26 cellular contexts compared by ENCODE assay signal in the genomic region with DNA sequence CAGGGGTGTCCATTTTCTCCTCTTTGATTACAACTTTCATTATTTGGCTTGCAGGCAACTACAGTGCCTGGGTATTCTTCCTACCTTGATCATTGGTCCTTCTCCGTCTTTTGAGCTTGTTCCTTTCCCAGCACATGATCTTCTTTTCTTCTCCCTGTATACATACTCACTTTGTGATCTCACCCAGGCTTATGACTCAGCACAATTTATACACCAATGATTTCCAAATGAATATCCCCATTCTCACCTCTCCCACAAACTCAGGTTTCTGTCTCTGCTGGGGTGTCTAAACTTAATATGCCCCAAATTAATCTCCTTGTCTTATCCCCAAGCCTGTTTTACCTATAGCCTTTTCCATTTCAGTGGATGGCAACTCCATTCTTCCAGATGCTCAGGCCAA. TPM values are rescaled to one million over a fixed set of nuclear protein-coding genes. Genes with fewer than 3 reads are reported as not detected.
DNase-seq lines count a peak whose midpoint lies in the region; ATAC-seq, FAIRE-seq and TF ChIP-seq lines count a peak whose summit lies in the region.
"Had no signal": no experiment of that assay in that cellular context is flagged by ENCODE, and none has a peak within 500 bp of the region (broad histone marks: within the 10 kb centered on the region; RNA-seq: fewer than 3 reads in every experiment).

No MANE protein-coding gene starts in this region.

- H3K4me3 Mint-ChIP-seq in GM23338, result no peak overlapping the region
- H3K4me3 Mint-ChIP-seq: CD14-positive monocyte; CD8-positive, alpha-beta memory T cell had no signal

- ATAC-seq in GM23338, result no peak
- ATAC-seq: PC-3 had no signal

- H3K27me3 Mint-ChIP-seq in GM23338 (ENCODE audit: insufficient read depth, low read depth, poor library complexity), result no peaks in the 10 kb centered on the region

- H3K4me3 ChIP-seq in GM23338 (no peak overlapping the region), bronchial epithelial cell (ENCODE audit: low read depth, low read length) (no peak overlapping the region)
- H3K4me3 ChIP-seq: SJSA1 had no signal

- no peaks in the 10 kb centered on the region for H3K79me2 ChIP-seq in GM23338 (replicated peaks; ENCODE audit: insufficient read depth)

- H3K4me1 ChIP-seq in GM23338 (ENCODE audit: insufficient read depth), result peaks cover 7% of the 10 kb centered on the region; the same call in 1 of the 2 replicates
- H3K4me1 ChIP-seq: BE2C, SJSA1 had no signal

- no peaks in the 10 kb centered on the region for H3F3A ChIP-seq in GM23338 (replicated peaks; ENCODE audit: low read depth)

- FAIRE-seq in bronchial epithelial cell (lab: Jason Lieb, UNC), result no peak
- FAIRE-seq: GM12891, H54 had no signal

- no peaks in the 10 kb centered on the region for H4K20me1 ChIP-seq in GM23338 (replicated peaks; ENCODE audit: insufficient read depth)

- TF ChIP-seq CTCF in GM23338 (conservative IDR thresholded peaks at IDR 0.05; ENCODE audit: low read depth in 2 of 2) (no peak), bronchial epithelial cell (IDR thresholded peaks at IDR 0.05; ENCODE audit: insufficient read depth, low read length, severe bottlenecking) (no peak)

- H3K9me2 ChIP-seq in GM23338 (ENCODE audit: insufficient read depth), result 0 out of 2 replicates have a peak, but pooled peaks cover 4% of the 10 kb centered on the region

- H3K27me3 ChIP-seq in GM23338 (ENCODE audit: insufficient read depth), result no peaks in the 10 kb centered on the region
- peaks cover 2% of the 10 kb centered on the region for H3K27me3 ChIP-seq in bronchial epithelial cell (ENCODE audit: control insufficient read depth, insufficient read depth, low read length)
- H3K27me3 ChIP-seq: BE2C, SJSA1 had no signal

- H3K4me2 ChIP-seq in GM23338, result no peak overlapping the region

- H3K27ac ChIP-seq in GM23338 (ENCODE audit: low read depth), result no peak overlapping the region
- H3K27ac ChIP-seq: SJSA1 had no signal

- H3K9me3 Mint-ChIP-seq in GM23338, result peaks cover 22% of the 10 kb centered on the region

- peak overlapping the region; percentile 84; the same call in 1 of the 2 replicates for H2AFZ ChIP-seq in GM23338

- H3K4me1 Mint-ChIP-seq in GM23338, result peaks cover 5% of the 10 kb centered on the region; the same call in 2 of the 3 replicates
- H3K4me1 Mint-ChIP-seq: CD14-positive monocyte; CD8-positive, alpha-beta memory T cell had no signal

- H3K27ac Mint-ChIP-seq in GM23338, result no peak overlapping the region; the same call in 1 of the 2 replicates
- H3K27ac Mint-ChIP-seq: CD14-positive monocyte; CD8-positive, alpha-beta memory T cell had no signal

- H3K36me3 ChIP-seq in GM23338 (ENCODE audit: insufficient read depth) (no peaks in the 10 kb centered on the region), bronchial epithelial cell (ENCODE audit: control insufficient read depth, insufficient read depth, low read length) (no peaks in the 10 kb centered on the region)
- H3K36me3 ChIP-seq: BE2C, SJSA1 had no signal

- peaks cover 12% of the 10 kb centered on the region; the same call in 2 of the 3 replicates for H3K36me3 Mint-ChIP-seq in GM23338 (ENCODE audit: low read depth)
- H3K36me3 Mint-ChIP-seq: CD14-positive monocyte had no signal

- no peak for DNase-seq in GM23338 (ENCODE audit: low spot score)
- peak; percentile 10 for DNase-seq in OCI-M1 (lab: John Stamatoyannopoulos, UW)
- DNase-seq in bronchial epithelial cell (ENCODE audit: low read depth), result peak; percentile 48
- peak; percentile 21 for DNase-seq in renal cortical epithelial cell (ENCODE audit: low read depth)
- DNase-seq in NCI-H774 (lab: John Stamatoyannopoulos, UW), result no peak
- no peak for DNase-seq in COLO668 (lab: John Stamatoyannopoulos, UW; ENCODE audit: unreplicated experiment)
- no peak for DNase-seq in NCI-H1436 (lab: John Stamatoyannopoulos, UW)
- DNase-seq: BE2C; CD8-positive, alpha-beta memory T cell; DMS153; GF-D8; MV-4-11; NCI-H1105; NCI-H146; NCI-H1930; NCI-H2107; NCI-H524; NCI-H748 treated with DMSO at 0.1 percent for 48 hours; PC-3; Right ventricle myocardium superior; RPMI8226 had no signal

TF ChIP-seq in GM23338, 12 proteins besides CTCF, POLR2A, EP300 and RAD21:
- TF ChIP-seq ZNF331 (CRISPR knock-in tag; IDR thresholded peaks at IDR 0.05; ENCODE audit: low read depth), result no peak
- no peak for TF ChIP-seq ZNF114 (CRISPR knock-in tag; IDR thresholded peaks at IDR 0.05)

RNA-seq across cellular contexts. Expression of a gene that starts 19.5 kb away (rescaled TPM):
- not detected in 2 replicates for total RNA-seq in GM23338 (2014; rRNA removed; shearing (Covaris generic))
- 0.03 TPM in 1 of 2 replicates, not detected in the other for polyA plus RNA-seq in GM23338 (2016; fragmentation: Nextera tagmentation; extraction: Ambion mirVana)
- under 0.01 TPM in 2 replicates for total RNA-seq in bronchial epithelial cell
- total RNA-seq in renal cortical epithelial cell, result 0.05 TPM in 1 of 2 replicates, not detected in the other
- total RNA-seq: CD8-positive, alpha-beta memory T cell; MCF 10A had no signal
- polyA plus RNA-seq: CD14-positive monocyte; CD8-positive, alpha-beta memory T cell had no signal

Comparison
In these comparisons a context has a peak if more than half of its experiments do, and no peak if none do; other contexts are left out.
1. DNase-seq: peak in OCI-M1 (single experiment), bronchial epithelial cell (single experiment) and renal cortical epithelial cell (single experiment); none in GM23338 (single experiment), NCI-H774 (single experiment), COLO668 (single experiment) and NCI-H1436 (single experiment).